Comparison of ENCODE assay signal across 10 cellular contexts in the genomic region with DNA sequence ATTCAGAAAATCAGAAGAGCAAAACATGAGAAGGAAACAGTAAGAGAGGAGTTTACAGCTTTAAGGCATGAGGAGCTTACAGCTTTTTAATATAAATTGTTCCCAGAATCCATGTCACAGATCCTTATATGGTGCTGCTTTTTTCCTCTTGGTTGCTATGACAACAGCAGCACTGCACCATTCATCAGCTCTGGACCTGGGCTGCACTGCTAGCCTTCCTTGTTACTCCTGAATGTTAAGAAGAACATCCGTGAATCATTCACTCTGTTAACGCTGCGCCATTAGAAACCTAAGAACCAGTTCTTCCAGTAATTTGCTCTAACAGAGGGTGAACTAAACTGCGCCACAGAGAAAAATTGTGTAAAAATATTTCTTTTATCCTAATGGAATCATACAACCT.
DNase-seq lines count a peak whose midpoint lies in the region; ATAC-seq, FAIRE-seq and TF ChIP-seq lines count a peak whose summit lies in the region.
"Had no signal": no experiment of that assay in that cellular context is flagged by ENCODE, and none has a peak within 500 bp of the region (broad histone marks: within the 10 kb centered on the region; RNA-seq: fewer than 3 reads in every experiment).

No MANE protein-coding gene starts in this region.

- no peak for TF ChIP-seq RAD21 in HCT116 (IDR thresholded peaks at IDR 0.05; ENCODE audit: low read depth)

- no peaks in the 10 kb centered on the region for H4K20me1 ChIP-seq in HCT116 (ENCODE audit: insufficient read depth)

- WGBS in pancreas, 2 donors, result 67 to 71% methylated on average over 4 of the region's 4 CpGs

- RAD21 ChIA-PET in HCT116 (lab: Charles Lee; ENCODE audit: low non-redundant PET in 1 of 2, low total read pairs in 2 of 2, uncharacterized antibody in 2 of 2, unreplicated experiment in 2 of 2), result no interaction called here

- no peak overlapping the region for H3K27ac ChIP-seq in HCT116 (ENCODE audit: low read depth, low read length)
- H3K27ac ChIP-seq in pancreas, result peak overlapping the region in 2 of 4 donors; percentile 48 to 52
- H3K27ac ChIP-seq in lower lobe of right lung, result no peak overlapping the region

- no peak for TF ChIP-seq CTCF in HCT116 (IDR thresholded peaks at IDR 0.05 in 2 of 3, conservative IDR thresholded peaks at IDR 0.05 in 1 of 3; ENCODE audit: borderline replicate concordance in 1 of 3, insufficient read depth in 1 of 3, low read depth in 2 of 3, low read length in 2 of 3)
- no peak for TF ChIP-seq CTCF in fibroblast of pulmonary artery (IDR thresholded peaks at IDR 0.05; ENCODE audit: low read length, missing control alignments)
- no peak for TF ChIP-seq CTCF in pancreas (IDR thresholded peaks at IDR 0.05)
- TF ChIP-seq CTCF in lower lobe of right lung (IDR thresholded peaks at IDR 0.05), result no peak

- H3K79me2 ChIP-seq in HCT116 (ENCODE audit: insufficient read depth, low read length), result no peaks in the 10 kb centered on the region

- H3K4me3 ChIP-seq in HCT116 (replicated peaks in 1 of 2; ENCODE audit: low read depth in 1 of 2, low read length in 2 of 2) (no peak overlapping the region), fibroblast of pulmonary artery (replicated peaks; ENCODE audit: low read depth, low read length) (no peak overlapping the region), pancreas (no peak overlapping the region), lower lobe of right lung (no peak overlapping the region)

- DNase-seq in HCT116 (ENCODE audit: low read depth, low spot score) (no peak), RKO (ENCODE audit: low spot score) (peak; percentile 30), fibroblast of pulmonary artery (ENCODE audit: low read depth) (peak; percentile 58), pancreas (peak in 2 of 6 donors; percentile 21 to 22), lower lobe of right lung (no peak), SKM-1 (lab: John Stamatoyannopoulos, UW; ENCODE audit: unreplicated experiment) (no peak)
- DNase-seq: activated CD4-positive, alpha-beta T cell treated with anti-CD3 and anti-CD28 coated beads for 1 hour; activated naive CD8-positive, alpha-beta T cell treated with anti-CD3 and anti-CD28 coated beads, Interleukin-2, amount 10 ng/mL, durations not matched to agents 7 days and 5 days had no signal

- peak; percentile 21; the same call in 1 of the 2 replicates for ATAC-seq in HCT116
- ATAC-seq in pancreas, result peak; percentile 75 to 92 (median 80)
- ATAC-seq in HG03432 (IDR thresholded peaks at IDR 0.05; ENCODE audit: unreplicated experiment), result no peak
- ATAC-seq in lower lobe of right lung, result no peak
- no peak for ATAC-seq in GM21825 (IDR thresholded peaks at IDR 0.05; ENCODE audit: unreplicated experiment)

- H3K9me3 ChIP-seq in HCT116 (ENCODE audit: control insufficient read depth in 1 of 2, insufficient read depth in 1 of 2, low read depth in 1 of 2, low read length in 2 of 2), result no peaks in the 10 kb centered on the region
- H3K9me3 ChIP-seq in pancreas, result no peaks in the 10 kb centered on the region
- no peaks in the 10 kb centered on the region for H3K9me3 ChIP-seq in lower lobe of right lung

- TF ChIP-seq POLR2A in HCT116 (IDR thresholded peaks at IDR 0.05; ENCODE audit: borderline replicate concordance, extremely low read depth, insufficient read depth, insufficient read length), result no peak

- no peaks in the 10 kb centered on the region for H3K27me3 ChIP-seq in HCT116 (ENCODE audit: insufficient read depth, low read length)
- no peaks in the 10 kb centered on the region for H3K27me3 ChIP-seq in pancreas
- no peaks in the 10 kb centered on the region for H3K27me3 ChIP-seq in lower lobe of right lung (ENCODE audit: low read depth)

- H3K9me2 ChIP-seq in HCT116 (ENCODE audit: insufficient read depth), result no peaks in the 10 kb centered on the region

- no peak for FAIRE-seq in pancreas (lab: Jason Lieb, UNC)

- H3K4me1 ChIP-seq in HCT116 (ENCODE audit: control insufficient read depth in 1 of 2, insufficient read depth in 2 of 2, low read length in 2 of 2) (peaks cover 7 to 14% of the 10 kb centered on the region in 2 experiments), pancreas (peaks cover 0 to 6% (median 4%) of the 10 kb centered on the region in 3 donors), lower lobe of right lung (no peaks in the 10 kb centered on the region)

- intact Hi-C loops in HCT116 (cut with micrococcal nuclease), result no loop called here
- intact Hi-C loops in pancreas (cut with DNase I), result no loop called here
- intact Hi-C loops in lower lobe of right lung (cut with DNase I), result no loop called here

- H3K36me3 ChIP-seq in HCT116 (ENCODE audit: control insufficient read depth in 1 of 2, insufficient read depth in 2 of 2, low read length in 2 of 2) (no peaks in the 10 kb centered on the region), pancreas (no peaks in the 10 kb centered on the region), lower lobe of right lung (no peaks in the 10 kb centered on the region)

- H2AFZ ChIP-seq in HCT116 (ENCODE audit: low read depth, low read length, poor library complexity, severe bottlenecking), result no peak overlapping the region

- POLR2A ChIA-PET in HCT116 (lab: Charles Lee), result no interaction called here

- no peak overlapping the region for H3K9ac ChIP-seq in HCT116 (ENCODE audit: low read length)

- no peak overlapping the region for H3K4me2 ChIP-seq in HCT116 (ENCODE audit: low read length)

- no TSS peak for BruUV-seq in HCT116 (replicated peaks; lab: Mats Ljungman, UMichigan)

- CTCF ChIA-PET in HCT116 (lab: Charles Lee), result interaction anchor here (1.1 to 2.3 kb wide), 4 partner anchors 11 to 131 kb away, joined by 3 to 11 read pairs (median 7); no protein-coding TSS in a partner anchor

TF ChIP-seq in HCT116, 20 proteins besides CTCF, POLR2A, EP300 and RAD21:
- TF ChIP-seq ZFX (IDR thresholded peaks at IDR 0.05), result no peak
- TF ChIP-seq SRF (IDR thresholded peaks at IDR 0.05; ENCODE audit: low read depth), result peak; percentile 34; the same call in 1 of the 2 replicates

Comparison
In these comparisons a context has a peak if more than half of its experiments do, and no peak if none do; other contexts are left out.
1. ATAC-seq: peak in HCT116 (single experiment) and pancreas (4 of 4); none in HG03432 (single experiment), lower lobe of right lung (0 of 2) and GM21825 (single experiment).
2. DNase-seq: peak in RKO (single experiment) and fibroblast of pulmonary artery (single experiment); none in HCT116 (single experiment), lower lobe of right lung (single experiment) and SKM-1 (single experiment).